ENCODE assay signal across 12 cellular contexts in the genomic region with DNA sequence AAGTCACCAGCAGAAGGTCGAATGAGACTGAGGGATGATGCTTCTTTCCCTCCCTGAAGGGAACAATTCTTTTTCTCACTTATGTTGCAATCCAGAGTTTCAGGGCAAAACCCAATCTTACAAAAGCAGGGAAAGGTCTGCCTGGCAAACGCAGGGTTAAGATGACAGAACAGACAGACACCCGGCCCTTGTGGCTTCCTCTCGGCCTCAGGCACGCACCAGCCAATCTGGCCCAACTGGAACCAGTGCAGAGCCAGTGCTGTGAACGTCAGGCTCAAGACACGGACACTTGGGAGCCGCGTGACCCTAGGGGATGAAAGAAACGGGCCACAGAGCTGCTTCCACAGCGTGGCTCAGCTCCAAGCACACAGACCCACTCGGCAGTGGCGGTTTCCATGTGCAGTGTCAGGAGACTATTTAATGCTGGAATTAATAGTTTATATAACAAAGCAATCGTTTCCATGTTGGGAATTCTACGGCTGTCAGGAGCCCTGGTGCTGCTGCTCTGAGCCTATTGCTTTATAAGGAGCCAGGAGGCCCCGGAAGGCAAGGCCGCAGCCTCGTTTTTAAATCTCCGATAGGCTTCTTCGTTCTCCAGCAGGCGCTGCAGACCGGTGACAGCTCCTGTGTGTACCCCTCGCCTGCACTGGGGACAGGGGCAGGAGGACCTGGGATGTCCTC.
DNase-seq lines count a peak whose midpoint lies in the region; ATAC-seq and TF ChIP-seq lines count a peak whose summit lies in the region.
"Had no signal": no experiment of that assay in that cellular context is flagged by ENCODE, and none has a peak within 500 bp of the region (broad histone marks: within the 10 kb centered on the region; RNA-seq: fewer than 3 reads in every experiment).

No MANE protein-coding gene starts in this region.

- 59% methylated on average over 17 of the region's 23 CpGs for WGBS in suprapubic skin

- H3K4me1 ChIP-seq in RWPE2 (ENCODE audit: insufficient read depth, poor library complexity, severe bottlenecking) = no peaks in the 10 kb centered on the region
- peaks cover 34% of the 10 kb centered on the region for H3K4me1 ChIP-seq in suprapubic skin

- H3K27ac ChIP-seq in RWPE2 (ENCODE audit: poor library complexity, severe bottlenecking) (no peak overlapping the region), suprapubic skin (peak overlapping the region; percentile 74)

- no peak overlapping the region for H3K4me3 ChIP-seq in RWPE2 (ENCODE audit: severe bottlenecking)
- peak overlapping the region; percentile 2 for H3K4me3 ChIP-seq in suprapubic skin

- H3K9me3 ChIP-seq in RWPE2 (ENCODE audit: severe bottlenecking) (no peaks in the 10 kb centered on the region), suprapubic skin (no peaks in the 10 kb centered on the region)

- ATAC-seq in RWPE2 (ENCODE audit: low read depth) = no peak
- no peak for ATAC-seq in HG02610 (IDR thresholded peaks at IDR 0.05; ENCODE audit: unreplicated experiment)
- no peak for ATAC-seq in HG02623 (IDR thresholded peaks at IDR 0.05; ENCODE audit: unreplicated experiment)
- ATAC-seq: effector memory CD8-positive, alpha-beta T cell had no signal

- TF ChIP-seq EP300 in suprapubic skin (IDR thresholded peaks at IDR 0.05) = no peak

- H3K36me3 ChIP-seq in RWPE2 (ENCODE audit: low read depth) = no peaks in the 10 kb centered on the region
- no peaks in the 10 kb centered on the region for H3K36me3 ChIP-seq in suprapubic skin

- H3K27me3 ChIP-seq in RWPE2 (ENCODE audit: insufficient read depth, poor library complexity, severe bottlenecking) (no peaks in the 10 kb centered on the region), suprapubic skin (no peaks in the 10 kb centered on the region)

- TF ChIP-seq POLR2A in suprapubic skin (IDR thresholded peaks at IDR 0.05) = no peak

- TF ChIP-seq CTCF in RWPE2 (IDR thresholded peaks at IDR 0.05; ENCODE audit: poor library complexity, severe bottlenecking) = no peak
- no peak for TF ChIP-seq CTCF in suprapubic skin (IDR thresholded peaks at IDR 0.05)

- peak; percentile 20 for DNase-seq in RWPE2 (ENCODE audit: low spot score)
- peak; percentile 59 for DNase-seq in fibroblast of peridontal ligament (ENCODE audit: extremely low read depth)
- peak; percentile 79 for DNase-seq in mesenteric fat pad (ENCODE audit: low spot score)
- DNase-seq in suprapubic skin (ENCODE audit: low spot score in 2 of 2) = peak; percentile 84 to 88
- DNase-seq in inferior parietal cortex (ENCODE audit: extremely low spot score) = no peak
- DNase-seq in HUDEP-2 (lab: John Stamatoyannopoulos, UW; ENCODE audit: unreplicated experiment in 76 of 76) = no peak
- DNase-seq: activated CD8-positive, alpha-beta memory T cell treated with anti-CD3 and anti-CD28 coated beads, Interleukin-2, amount 50 U/mL, for 4 hours; effector memory CD8-positive, alpha-beta T cell; GF-D8; NCI-H146 had no signal

Comparison
In these comparisons a context has a peak if more than half of its experiments do, and no peak if none do; other contexts are left out.
1. DNase-seq: peak in RWPE2 (single experiment), fibroblast of peridontal ligament (single experiment), mesenteric fat pad (single experiment) and suprapubic skin (2 of 2); none in inferior parietal cortex (single experiment) and HUDEP-2 (0 of 76).